In the genomic region with DNA sequence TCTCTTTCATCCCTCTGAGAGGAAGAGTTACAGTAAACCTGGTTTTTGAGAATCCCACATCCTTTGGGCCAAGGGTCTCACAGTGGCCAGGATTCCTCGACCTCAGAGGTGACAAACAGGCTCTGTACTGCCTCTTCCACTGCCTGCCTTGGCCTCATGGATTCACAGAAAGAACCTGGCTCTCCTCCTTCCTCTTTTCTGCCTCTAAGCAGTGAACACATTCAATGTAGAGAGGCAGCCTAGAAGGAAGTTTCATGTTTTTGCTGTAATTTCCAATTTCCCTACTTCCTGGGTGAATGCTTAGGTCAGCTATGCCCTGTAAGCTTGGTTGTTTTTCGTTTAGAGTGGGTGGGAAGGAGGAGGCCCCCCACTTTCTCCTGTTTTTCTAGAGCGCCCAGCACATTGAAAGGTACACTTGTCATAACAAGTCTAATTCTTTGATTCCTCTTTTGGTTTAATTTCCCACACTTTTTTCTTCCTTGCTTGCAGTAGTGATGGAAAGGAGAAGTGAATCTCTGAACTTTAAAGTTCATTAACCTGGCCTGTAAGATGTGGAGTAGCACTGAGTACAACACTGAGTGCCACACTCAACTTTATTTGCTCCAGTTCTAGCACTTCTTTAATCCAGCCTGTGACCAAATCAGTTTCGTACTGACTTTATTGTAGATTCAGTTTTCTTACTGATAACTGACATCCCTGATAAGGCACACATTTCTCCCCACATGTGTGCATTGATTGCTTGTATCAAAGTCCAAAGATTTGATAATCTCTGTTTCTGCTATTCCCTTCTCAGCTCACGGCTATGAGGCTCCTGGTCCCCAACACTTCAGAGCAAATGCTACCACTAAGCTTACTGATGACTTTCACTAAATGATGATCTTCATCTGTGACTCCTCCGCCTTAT, we compare ENCODE assay signal across 1 cellular context.
TF ChIP-seq lines count a peak whose summit lies in the region.

No MANE protein-coding gene starts in this region.

TF ChIP-seq in HepG2, 621 proteins besides CTCF, POLR2A, EP300 and RAD21:
- no peak for TF ChIP-seq SMYD3 (CRISPR knock-in tag; IDR thresholded peaks at IDR 0.05)
- TF ChIP-seq, protein P1, sequence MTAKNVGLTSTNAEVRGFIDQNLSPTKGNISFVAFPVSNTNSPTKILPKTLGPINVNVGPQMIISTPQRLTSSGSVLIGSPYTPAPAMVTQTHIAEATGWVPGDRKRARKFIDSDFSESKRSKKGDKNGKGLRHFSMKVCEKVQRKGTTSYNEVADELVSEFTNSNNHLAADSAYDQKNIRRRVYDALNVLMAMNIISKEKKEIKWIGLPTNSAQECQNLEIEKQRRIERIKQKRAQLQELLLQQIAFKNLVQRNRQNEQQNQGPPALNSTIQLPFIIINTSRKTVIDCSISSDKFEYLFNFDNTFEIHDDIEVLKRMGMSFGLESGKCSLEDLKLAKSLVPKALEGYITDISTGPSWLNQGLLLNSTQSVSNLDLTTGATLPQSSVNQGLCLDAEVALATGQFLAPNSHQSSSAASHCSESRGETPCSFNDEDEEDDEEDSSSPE (CRISPR knock-in tag; IDR thresholded peaks at IDR 0.05) = no peak
